Comparison of ENCODE assay signal across 9 cellular contexts in the genomic region with DNA sequence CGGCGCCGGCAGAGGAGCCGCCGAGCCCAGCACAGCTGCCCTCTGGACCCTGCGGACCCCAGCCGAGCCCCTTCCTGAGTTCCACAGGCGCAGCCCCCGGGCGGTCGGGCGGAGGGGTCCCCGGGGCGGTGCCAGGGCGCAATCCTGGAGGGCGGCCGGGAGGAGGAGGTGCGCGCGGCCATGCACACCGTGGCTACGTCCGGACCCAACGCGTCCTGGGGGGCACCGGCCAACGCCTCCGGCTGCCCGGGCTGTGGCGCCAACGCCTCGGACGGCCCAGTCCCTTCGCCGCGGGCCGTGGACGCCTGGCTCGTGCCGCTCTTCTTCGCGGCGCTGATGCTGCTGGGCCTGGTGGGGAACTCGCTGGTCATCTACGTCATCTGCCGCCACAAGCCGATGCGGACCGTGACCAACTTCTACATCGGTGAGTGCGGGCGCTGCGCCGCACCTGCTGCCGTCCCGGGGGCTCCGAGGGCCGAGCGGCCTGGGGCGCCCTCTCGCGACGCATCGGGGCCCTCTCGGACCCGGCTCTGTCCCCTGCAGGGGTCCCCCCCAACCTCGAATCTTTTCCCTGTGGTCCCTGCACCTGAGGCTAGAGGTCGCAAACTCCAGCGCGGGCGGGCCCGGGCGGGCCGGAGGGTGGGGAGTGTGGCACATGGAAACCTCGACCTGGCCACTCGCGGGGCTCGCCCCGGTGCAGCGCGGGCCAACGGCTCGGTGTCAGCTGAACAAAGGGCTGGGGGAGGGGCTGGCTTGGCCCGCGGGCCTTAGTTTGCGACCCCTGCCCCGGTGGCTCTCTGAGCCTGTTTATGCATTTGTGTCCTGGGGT. TPM values are rescaled to one million over a fixed set of nuclear protein-coding genes. Genes with fewer than 3 reads are reported as not detected.
DNase-seq lines count a peak whose midpoint lies in the region; ATAC-seq, FAIRE-seq and TF ChIP-seq lines count a peak whose summit lies in the region.
"Had no signal": no experiment of that assay in that cellular context is flagged by ENCODE, and none has a peak within 500 bp of the region (broad histone marks: within the 10 kb centered on the region; RNA-seq: fewer than 3 reads in every experiment).

KISS1R (plus strand) TSS at position 11 of the 829 bp plus-strand sequence; CDS start at position 181, 170 bp downstream.

- peaks cover 34% of the 10 kb centered on the region for H3K27me3 ChIP-seq in skeletal muscle satellite cell (ENCODE audit: control insufficient read depth, insufficient read depth, low read length)

- CTCF ChIA-PET in activated CD8-positive, alpha-beta memory T cell treated with anti-CD3 and anti-CD28 coated beads, Interleukin-2, amount 10 ng/mL, durations not matched to agents 7 days and 5 days (lab: Charles Lee): interaction anchor here (1.5 to 4.6 kb wide), 4 partner anchors 21 to 147 kb away, joined by 6 to 85 read pairs (median 26); no protein-coding TSS in a partner anchor

- DNase-seq in ELF-1 (ENCODE audit: low read depth, low spot score) (peak; percentile 79), LNCaP clone FGC (ENCODE audit: low read depth) (no peak), germinal center (ENCODE audit: low spot score) (peak; percentile 61), OCI-M2 (lab: John Stamatoyannopoulos, UW; ENCODE audit: unreplicated experiment) (no peak), RCC 7860 (ENCODE audit: low spot score) (no peak)
- DNase-seq in activated CD8-positive, alpha-beta memory T cell treated with anti-CD3 and anti-CD28 coated beads, Interleukin-2, amount 10 ng/mL, durations not matched to agents 7 days and 5 days: peak; percentile 68

- no peak within 1 kb of the TSS for H3K27ac Mint-ChIP-seq in activated CD8-positive, alpha-beta memory T cell treated with anti-CD3 and anti-CD28 coated beads, Interleukin-2, amount 10 ng/mL, durations not matched to agents 7 days and 5 days

- no peaks in the 10 kb centered on the region for H3K36me3 Mint-ChIP-seq in activated CD8-positive, alpha-beta memory T cell treated with anti-CD3 and anti-CD28 coated beads, Interleukin-2, amount 10 ng/mL, durations not matched to agents 7 days and 5 days

- no peaks in the 10 kb centered on the region for H3K36me3 ChIP-seq in skeletal muscle satellite cell (ENCODE audit: insufficient read depth, low read length)

- peaks cover 15% of the 10 kb centered on the region for H3K4me1 Mint-ChIP-seq in activated CD8-positive, alpha-beta memory T cell treated with anti-CD3 and anti-CD28 coated beads, Interleukin-2, amount 10 ng/mL, durations not matched to agents 7 days and 5 days

- H3K4me3 Mint-ChIP-seq in activated CD8-positive, alpha-beta memory T cell treated with anti-CD3 and anti-CD28 coated beads, Interleukin-2, amount 10 ng/mL, durations not matched to agents 7 days and 5 days: peak within 1 kb of the TSS; percentile 20

- H3K4me2 ChIP-seq in skeletal muscle satellite cell (ENCODE audit: low read length): peak within 1 kb of the TSS; percentile 73

- H3K4me1 ChIP-seq in skeletal muscle satellite cell (ENCODE audit: control insufficient read depth, insufficient read depth, low read length): peaks cover 17% of the 10 kb centered on the region

- TF ChIP-seq CTCF in LNCaP clone FGC (IDR thresholded peaks at IDR 0.05; ENCODE audit: control insufficient read depth, extremely low read depth, insufficient read depth): 0 out of 2 replicates have a peak, but pooled peaks have one; percentile 19

- no peak within 1 kb of the TSS for H3K9ac ChIP-seq in skeletal muscle satellite cell (ENCODE audit: low read depth, low read length)

- no peaks in the 10 kb centered on the region for H3K9me3 Mint-ChIP-seq in activated CD8-positive, alpha-beta memory T cell treated with anti-CD3 and anti-CD28 coated beads, Interleukin-2, amount 10 ng/mL, durations not matched to agents 7 days and 5 days (ENCODE audit: low read depth)

- peak; percentile 12 for ATAC-seq in activated CD8-positive, alpha-beta memory T cell treated with anti-CD3 and anti-CD28 coated beads, Interleukin-2, amount 10 ng/mL, durations not matched to agents 7 days and 5 days
- no peak for ATAC-seq in GM18907 (IDR thresholded peaks at IDR 0.05; ENCODE audit: unreplicated experiment)

- peaks cover 9% of the 10 kb centered on the region for H3K27me3 Mint-ChIP-seq in activated CD8-positive, alpha-beta memory T cell treated with anti-CD3 and anti-CD28 coated beads, Interleukin-2, amount 10 ng/mL, durations not matched to agents 7 days and 5 days

- H3K4me3 ChIP-seq in LNCaP clone FGC (ENCODE audit: low read depth, low read length) (no peak within 1 kb of the TSS), skeletal muscle satellite cell (ENCODE audit: low read length) (peak within 1 kb of the TSS; percentile 58)

- FAIRE-seq in RCC 7860 (lab: Jason Lieb, UNC): no peak
- FAIRE-seq: TTC549 had no signal

- H3K9me3 ChIP-seq in skeletal muscle satellite cell (replicated peaks; ENCODE audit: low read length): no peaks in the 10 kb centered on the region

RNA-seq across cellular contexts. Expression of gene KISS1R, which starts in this region (rescaled TPM):
- 1 to 10 TPM in 1 of 2 experiments, under 1 TPM in 1; 0.66 to 1.1 TPM for total RNA-seq in activated CD8-positive, alpha-beta memory T cell treated with anti-CD3 and anti-CD28 coated beads, Interleukin-2, amount 10 ng/mL, durations not matched to agents 7 days and 5 days
- not detected in 2 replicates for total RNA-seq in skeletal muscle satellite cell (2012; rRNA removed)

Comparison
In these comparisons a context has a peak if more than half of its experiments do, and no peak if none do; other contexts are left out.
1. DNase-seq: peak in ELF-1 (single experiment), activated CD8-positive, alpha-beta memory T cell treated with anti-CD3 and anti-CD28 coated beads, Interleukin-2, amount 10 ng/mL, durations not matched to agents 7 days and 5 days (single experiment) and germinal center (single experiment); none in LNCaP clone FGC (single experiment), OCI-M2 (single experiment) and RCC 7860 (single experiment).